In the genomic region with DNA sequence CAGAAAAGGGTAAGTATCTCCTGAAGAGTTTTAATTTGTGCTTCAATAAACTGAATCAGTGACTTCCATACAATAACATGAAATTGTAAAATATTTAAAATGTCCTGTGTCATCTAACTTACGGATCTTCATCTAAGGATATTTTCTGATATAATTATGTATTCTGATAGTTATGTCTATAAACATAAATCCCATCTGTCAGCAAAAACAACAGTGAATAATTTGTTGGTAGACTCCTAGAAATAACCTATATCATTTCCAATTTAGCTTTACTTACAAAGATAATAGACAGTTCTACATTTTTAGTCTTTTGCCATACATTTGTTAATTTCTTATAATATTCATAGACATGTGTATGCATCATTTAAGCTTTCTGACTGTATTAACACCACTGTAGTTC, we compare ENCODE assay signal across 29 cellular contexts.
"Had no signal": no experiment of that assay in that cellular context is flagged by ENCODE, and none has a peak within 500 bp of the region (broad histone marks: within the 10 kb centered on the region; RNA-seq: fewer than 3 reads in every experiment).

No MANE protein-coding gene starts in this region.

- H3K9me3 ChIP-seq: ascending aorta had no signal

- FAIRE-seq: bronchial epithelial cell, TTC549 had no signal

- ATAC-seq: activated CD8-positive, alpha-beta memory T cell treated with anti-CD3 and anti-CD28 coated beads, Interleukin-2, amount 10 ng/mL, durations not matched to agents 7 days and 5 days; activated CD8-positive, alpha-beta T cell treated with anti-CD3 and anti-CD28 coated beads for 36 hours; activated naive CD8-positive, alpha-beta T cell treated with anti-CD3 and anti-CD28 coated beads, Interleukin-2, amount 50 U/mL, for 24 hours had no signal

- H3K36me3 ChIP-seq: ascending aorta, cardiac muscle cell had no signal

- H3K27me3 ChIP-seq: ascending aorta, cardiac muscle cell had no signal

- H3K4me1 ChIP-seq: ascending aorta had no signal

- H3K4me3 ChIP-seq: ascending aorta, cardiac muscle cell had no signal

- H3K27ac ChIP-seq: ascending aorta, cardiac muscle cell, VCaP had no signal

- DNase-seq: activated B cell treated with CpG ODN at 0.5 μM for 24 hours; activated CD4-positive, alpha-beta memory T cell treated with anti-CD3 and anti-CD28 coated beads for 36 hours; activated CD4-positive, alpha-beta T cell treated with anti-CD3 and anti-CD28 coated beads for 4 hours; activated CD4-positive, alpha-beta T cell treated with anti-CD3 and anti-CD28 coated beads, Interleukin-2, amount 10 ng/mL, durations not matched to agents 24 days and 14 days; activated CD4-positive, alpha-beta T cell treated with anti-CD3 and anti-CD28 coated beads, Interleukin-2, amount 50 U/mL, for 1 hour; activated CD4-positive, alpha-beta T cell treated with anti-CD3 and anti-CD28 coated beads, Interleukin-2, amount 50 U/mL, for 4 hours; activated CD4-positive, CD25-positive, alpha-beta regulatory T cell treated with anti-CD3 and anti-CD28 coated beads, Interleukin-2, amount 50 U/mL, for 72 hours; activated CD8-positive, alpha-beta memory T cell treated with anti-CD3 and anti-CD28 coated beads, Interleukin-2, amount 10 ng/mL, durations not matched to agents 7 days and 5 days; activated CD8-positive, alpha-beta memory T cell treated with anti-CD3 and anti-CD28 coated beads, Interleukin-2, amount 50 U/mL, for 48 hours; activated CD8-positive, alpha-beta T cell treated with anti-CD3 and anti-CD28 coated beads for 36 hours; activated effector memory CD4-positive, alpha-beta T cell treated with Interleukin-2 at 50 U/mL for 16 hours; activated gamma-delta T cell; activated naive CD4-positive, alpha-beta T cell treated with anti-CD3 and anti-CD28 coated beads, Interleukin-2, amount 10 ng/mL, durations not matched to agents 7 days and 5 days; activated naive CD4-positive, alpha-beta T cell treated with Interleukin-2 at 50 U/mL for 16 hours; activated naive CD8-positive, alpha-beta T cell treated with anti-CD3 and anti-CD28 coated beads, Interleukin-2, amount 10 ng/mL, durations not matched to agents 7 days and 5 days; activated naive CD8-positive, alpha-beta T cell treated with anti-CD3 and anti-CD28 coated beads, Interleukin-2, amount 50 U/mL, for 24 hours; activated T-cell treated with anti-CD3 and anti-CD28 coated beads, Interleukin-2, amount 50 U/mL, for 24 hours; activated T-cell treated with anti-CD3 and anti-CD28 coated beads, Interleukin-2, amount 50 U/mL, for 48 hours; amygdala; anterior cingulate cortex; caudate nucleus; cerebellar nuclear complex; T-helper 2 cell; T-helper 9 cell had no signal
